Comparison of ENCODE assay signal across 1 cellular context in genomic region chr18:36050479-36050878, GRCh38.
TF ChIP-seq lines count a peak whose summit lies in the region.

No MANE protein-coding gene starts in this region.

TF ChIP-seq in GM12878, 131 proteins besides CTCF, POLR2A, EP300 and RAD21 (continued from another document):
- no peak for TF ChIP-seq ZBTB11 (CRISPR knock-in tag; IDR thresholded peaks at IDR 0.05)
- TF ChIP-seq MYB (IDR thresholded peaks at IDR 0.05; ENCODE audit: borderline replicate concordance, low read depth, low read length): no peak
- TF ChIP-seq EGR1 (IDR thresholded peaks at IDR 0.05; ENCODE audit: borderline replicate concordance in 1 of 2, low read depth in 2 of 2, low read length in 2 of 2): no peak
- TF ChIP-seq ZZZ3 (IDR thresholded peaks at IDR 0.05; ENCODE audit: control insufficient read depth, insufficient read length, low read depth): no peak
- TF ChIP-seq RAD51 (IDR thresholded peaks at IDR 0.05): no peak
- TF ChIP-seq PKNOX1 (IDR thresholded peaks at IDR 0.05): no peak
- TF ChIP-seq ASH2L (IDR thresholded peaks at IDR 0.05; ENCODE audit: borderline replicate concordance, low read depth): no peak
- no peak for TF ChIP-seq ETV6 (conservative IDR thresholded peaks at IDR 0.05 in 1 of 2, IDR thresholded peaks at IDR 0.05 in 1 of 2; ENCODE audit: borderline replicate concordance in 1 of 2, low read depth in 1 of 2)
- TF ChIP-seq NR2C1 (IDR thresholded peaks at IDR 0.05): no peak
- no peak for TF ChIP-seq TCF7 (IDR thresholded peaks at IDR 0.05; ENCODE audit: borderline replicate concordance)
- no peak for TF ChIP-seq HDAC2 (IDR thresholded peaks at IDR 0.05)
